In genomic region chr1:94301186-94301585, GRCh38 we compare ENCODE assay signal across 23 cellular contexts.
DNase-seq lines count a peak whose midpoint lies in the region; ATAC-seq, FAIRE-seq and TF ChIP-seq lines count a peak whose summit lies in the region.
"Had no signal": no experiment of that assay in that cellular context is flagged by ENCODE, and none has a peak within 500 bp of the region (broad histone marks: within the 10 kb centered on the region; RNA-seq: fewer than 3 reads in every experiment).

No MANE protein-coding gene starts in this region.

- no peak for TF ChIP-seq POLR2A in vagina (IDR thresholded peaks at IDR 0.05)

- H3K36me3 ChIP-seq in heart right ventricle: no peaks in the 10 kb centered on the region
- H3K36me3 ChIP-seq in bronchial epithelial cell (ENCODE audit: control insufficient read depth, insufficient read depth, low read length): no peaks in the 10 kb centered on the region
- no peaks in the 10 kb centered on the region for H3K36me3 ChIP-seq in vagina
- H3K36me3 ChIP-seq: ascending aorta, BE2C, tibial nerve had no signal

- peak overlapping the region in 9 of 10 donors; percentile 51 to 84 (median 73) for H3K27ac ChIP-seq in heart right ventricle
- peak overlapping the region; percentile 49 for H3K27ac ChIP-seq in vagina
- H3K27ac ChIP-seq: ascending aorta, VCaP had no signal

- WGBS in heart right ventricle, 2 donors: 55 to 63% methylated on average over 5 of the region's 5 CpGs

- DNase-seq in heart right ventricle: no peak
- no peak for DNase-seq in Right ventricle myocardium superior
- DNase-seq in bronchial epithelial cell (ENCODE audit: low read depth): peak; percentile 82
- DNase-seq in kidney tubule cell (ENCODE audit: low spot score): peak; percentile 74
- DNase-seq in vagina (ENCODE audit: extremely low spot score in 2 of 2): no peak
- no peak for DNase-seq in COLO829 (ENCODE audit: low spot score)
- DNase-seq: activated CD4-positive, alpha-beta T cell treated with anti-CD3 and anti-CD28 coated beads, Interleukin-2, amount 10 ng/mL, durations not matched to agents 7 days and 5 days; activated CD8-positive, alpha-beta memory T cell treated with anti-CD3 and anti-CD28 coated beads, Interleukin-2, amount 10 ng/mL, durations not matched to agents 7 days and 5 days; BE2C; GOT3; NCI-H510A treated with DMSO at 0.1 percent for 48 hours; SK-N-SH; stimulated activated CD4-positive, alpha-beta T cell treated with anti-CD3 and anti-CD28 coated beads, Interleukin-4, amount 100 ng/mL, for 1 hour; stimulated activated naive CD8-positive, alpha-beta T cell treated with anti-CD3 and anti-CD28 coated beads, Interleukin-15, Interleukin-2, amounts not matched to agents 100 U/mL and 50 U/mL, for 24 hours; T-helper 2 cell had no signal

- H3K4me1 ChIP-seq in heart right ventricle (peaks cover 0 to 88% (median 59%) of the 10 kb centered on the region in 9 donors), vagina (peaks cover 22% of the 10 kb centered on the region)
- H3K4me1 ChIP-seq: BE2C had no signal

- ATAC-seq in heart right ventricle: no peak
- no peak for ATAC-seq in Right ventricle myocardium superior (ENCODE audit: poor library complexity)
- no peak for ATAC-seq in activated CD4-positive, CD25-positive, alpha-beta regulatory T cell treated with anti-CD3 and anti-CD28 coated beads, Interleukin-2, amount 50 U/mL, for 24 hours
- no peak for ATAC-seq in GM21825 (IDR thresholded peaks at IDR 0.05; ENCODE audit: unreplicated experiment)
- ATAC-seq: activated CD8-positive, alpha-beta memory T cell treated with anti-CD3 and anti-CD28 coated beads, Interleukin-2, amount 10 ng/mL, durations not matched to agents 7 days and 5 days; stimulated activated naive CD8-positive, alpha-beta T cell treated with anti-CD3 and anti-CD28 coated beads, Interleukin-15, Interleukin-2, amounts not matched to agents 100 U/mL and 50 U/mL, for 24 hours had no signal

- H3K9me3 ChIP-seq in heart right ventricle (no peaks in the 10 kb centered on the region), vagina (no peaks in the 10 kb centered on the region)
- H3K9me3 ChIP-seq: ascending aorta, BE2C, SK-N-SH, tibial nerve had no signal

- intact Hi-C loops in heart right ventricle (cut with DNase I): no loop called here
- intact Hi-C loops in Right ventricle myocardium superior (cut with DNase I): no loop called here
- intact Hi-C loops in vagina (cut with DNase I): no loop called here

- no peak overlapping the region for H3K4me3 ChIP-seq in heart right ventricle
- no peak overlapping the region for H3K4me3 ChIP-seq in bronchial epithelial cell (ENCODE audit: low read depth, low read length)
- H3K4me3 ChIP-seq in vagina: no peak overlapping the region
- H3K4me3 ChIP-seq: ascending aorta, smooth muscle cell, tibial nerve had no signal

- no peak for FAIRE-seq in bronchial epithelial cell (lab: Jason Lieb, UNC)
- FAIRE-seq: A204.1, GM19239 had no signal

- TF ChIP-seq CTCF in heart right ventricle (IDR thresholded peaks at IDR 0.05): no peak
- TF ChIP-seq CTCF in bronchial epithelial cell (IDR thresholded peaks at IDR 0.05; ENCODE audit: insufficient read depth, low read length, severe bottlenecking): no peak
- TF ChIP-seq CTCF in vagina (IDR thresholded peaks at IDR 0.05): no peak

- no peaks in the 10 kb centered on the region for H3K27me3 ChIP-seq in heart right ventricle
- no peaks in the 10 kb centered on the region for H3K27me3 ChIP-seq in bronchial epithelial cell (ENCODE audit: control insufficient read depth, insufficient read depth, low read length)
- no peaks in the 10 kb centered on the region for H3K27me3 ChIP-seq in vagina
- H3K27me3 ChIP-seq: ascending aorta, BE2C, tibial nerve had no signal

Comparison
In these comparisons a context has a peak if more than half of its experiments do, and no peak if none do; other contexts are left out.
1. DNase-seq: peak in bronchial epithelial cell (single experiment) and kidney tubule cell (single experiment); none in heart right ventricle (0 of 2), Right ventricle myocardium superior (single experiment), vagina (0 of 2) and COLO829 (single experiment).